Comparison of ENCODE assay signal across 20 cellular contexts in the genomic region with DNA sequence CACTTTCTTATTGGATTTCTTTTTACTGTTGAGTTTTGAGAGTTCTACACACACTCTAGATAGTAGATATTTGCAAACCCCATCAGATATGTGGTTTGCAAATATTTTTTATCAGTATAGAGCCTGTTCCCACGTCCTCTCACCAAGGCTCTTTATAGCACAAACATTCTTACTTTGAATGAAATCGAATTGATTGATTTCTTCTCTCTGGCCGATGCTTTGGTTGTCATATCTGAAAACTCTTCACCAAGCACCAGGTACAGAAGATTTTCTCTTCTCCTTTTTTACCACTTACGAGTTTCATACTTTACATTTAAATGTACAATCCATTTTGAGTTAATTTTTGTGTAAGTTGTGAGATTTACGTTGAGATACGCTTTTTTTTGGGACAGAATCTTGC.
DNase-seq lines count a peak whose midpoint lies in the region; ATAC-seq and TF ChIP-seq lines count a peak whose summit lies in the region.
"Had no signal": no experiment of that assay in that cellular context is flagged by ENCODE, and none has a peak within 500 bp of the region (broad histone marks: within the 10 kb centered on the region; RNA-seq: fewer than 3 reads in every experiment).

No MANE protein-coding gene starts in this region.

- no peak overlapping the region for H3K4me3 Mint-ChIP-seq in neural progenitor cell
- H3K4me3 Mint-ChIP-seq: CD14-positive monocyte, IgD-negative memory B cell had no signal

- TF ChIP-seq CTCF in left ventricle myocardium inferior (IDR thresholded peaks at IDR 0.05; ENCODE audit: borderline replicate concordance) (no peak), neural progenitor cell (IDR thresholded peaks at IDR 0.05) (no peak), psoas muscle (IDR thresholded peaks at IDR 0.05) (no peak)

- peak overlapping the region; percentile 39 for H3K4me2 ChIP-seq in neural progenitor cell

- peaks cover 23% of the 10 kb centered on the region for H4K20me1 ChIP-seq in neural progenitor cell (ENCODE audit: low read depth)

- no peak overlapping the region for H3K9ac ChIP-seq in neural progenitor cell

- H3K27me3 Mint-ChIP-seq in neural progenitor cell (ENCODE audit: insufficient read depth, low read depth) = peaks cover 12% of the 10 kb centered on the region

- H3K9me3 ChIP-seq in left ventricle myocardium inferior (replicated peaks) (no peaks in the 10 kb centered on the region), neural progenitor cell (ENCODE audit: low read depth) (no peaks in the 10 kb centered on the region), psoas muscle (no peaks in the 10 kb centered on the region)
- H3K9me3 ChIP-seq: SJSA1 had no signal

- H3K27me3 ChIP-seq in left ventricle myocardium inferior (ENCODE audit: low read depth) (no peaks in the 10 kb centered on the region), neural progenitor cell (no peaks in the 10 kb centered on the region), psoas muscle (ENCODE audit: insufficient read depth in 3 of 3, low read length in 2 of 3) (no peaks in the 10 kb centered on the region)
- H3K27me3 ChIP-seq: SJSA1 had no signal

- WGBS in psoas muscle, 3 donors = 95 to 97% (median 96%) methylated on average over 6 of the region's 6 CpGs

- intact Hi-C loops in left ventricle myocardium inferior (cut with micrococcal nuclease) (no loop called here), Right ventricle myocardium inferior (cut with DNase I) (loop anchor here (5.0 to 10.0 kb wide), 4 partner anchors 82 to 280 kb away; partner anchors contain the start of gene PTPRG), psoas muscle (cut with DNase I) (no loop called here)

- no peak for ATAC-seq in Right ventricle myocardium inferior
- ATAC-seq in GM21423 (IDR thresholded peaks at IDR 0.05; ENCODE audit: unreplicated experiment) = peak; percentile 19
- ATAC-seq in HG03354 (IDR thresholded peaks at IDR 0.05; ENCODE audit: poor library complexity, severe bottlenecking, unreplicated experiment) = peak; percentile 12
- no peak for ATAC-seq in psoas muscle
- no peak for ATAC-seq in HG02973 (IDR thresholded peaks at IDR 0.05; ENCODE audit: unreplicated experiment)

- H3K4me1 ChIP-seq in left ventricle myocardium inferior = peaks cover 73% of the 10 kb centered on the region
- peaks cover 37% of the 10 kb centered on the region for H3K4me1 ChIP-seq in neural progenitor cell
- H3K4me1 ChIP-seq in psoas muscle = peaks cover 27% of the 10 kb centered on the region
- H3K4me1 ChIP-seq: SJSA1 had no signal

- H2AFZ ChIP-seq in neural progenitor cell (replicated peaks) = no peak overlapping the region

- no peak overlapping the region for H3K4me3 ChIP-seq in left ventricle myocardium inferior
- H3K4me3 ChIP-seq in neural progenitor cell = no peak overlapping the region
- H3K4me3 ChIP-seq in psoas muscle = no peak overlapping the region
- H3K4me3 ChIP-seq: SJSA1 had no signal

- peaks cover 12% of the 10 kb centered on the region for H3K36me3 Mint-ChIP-seq in neural progenitor cell
- H3K36me3 Mint-ChIP-seq: CD14-positive monocyte had no signal

- H3F3A ChIP-seq in neural progenitor cell (ENCODE audit: low read depth) = peaks cover 26% of the 10 kb centered on the region

- H3K4me1 Mint-ChIP-seq in neural progenitor cell = peaks cover 23% of the 10 kb centered on the region
- H3K4me1 Mint-ChIP-seq: CD14-positive monocyte had no signal

- peaks cover 98% of the 10 kb centered on the region for H3K79me2 ChIP-seq in neural progenitor cell (ENCODE audit: low read depth)

- H3K27ac ChIP-seq in left ventricle myocardium inferior (replicated peaks) (peak overlapping the region; percentile 71), neural progenitor cell (peak overlapping the region; percentile 56), psoas muscle (no peak overlapping the region)
- H3K27ac ChIP-seq: SJSA1 had no signal

- H3K9me3 Mint-ChIP-seq in neural progenitor cell = peaks cover 26% of the 10 kb centered on the region

- H3K36me3 ChIP-seq in left ventricle myocardium inferior = no peaks in the 10 kb centered on the region
- H3K36me3 ChIP-seq in neural progenitor cell = peaks cover 6% of the 10 kb centered on the region
- H3K36me3 ChIP-seq in psoas muscle (ENCODE audit: insufficient read depth in 1 of 2, low read depth in 1 of 2) = no peaks in the 10 kb centered on the region
- H3K36me3 ChIP-seq: SJSA1 had no signal

- H3K27ac Mint-ChIP-seq in neural progenitor cell = no peak overlapping the region
- H3K27ac Mint-ChIP-seq: CD14-positive monocyte, IgD-negative memory B cell had no signal

- DNase-seq in left ventricle myocardium inferior (no peak), Right ventricle myocardium inferior (ENCODE audit: missing footprints) (no peak), neural progenitor cell (ENCODE audit: low spot score) (no peak), psoas muscle (no peak), SKM-1 (lab: John Stamatoyannopoulos, UW; ENCODE audit: unreplicated experiment) (no peak)
- DNase-seq: 8988T, DND-41, HCEC 1CT, Karpas-422, NCI-H1417 treated with DMSO at 0.1 percent for 48 hours, NCI-H2029, NCI-H345, NCI-H524 treated with DMSO at 0.1 percent for 48 hours, SW 1271 had no signal

Comparison
In these comparisons a context has a peak if more than half of its experiments do, and no peak if none do; other contexts are left out.
1. ATAC-seq: peak in GM21423 (single experiment) and HG03354 (single experiment); none in Right ventricle myocardium inferior (single experiment), psoas muscle (0 of 4) and HG02973 (single experiment).